ENCODE assay signal across 24 cellular contexts in genomic region chr10:108721874-108722273, GRCh38.
A peak's percentile ranks its signal among the peaks of the same experiment; 100 is the strongest.
DNase-seq lines count a peak whose midpoint lies in the region; ATAC-seq and TF ChIP-seq lines count a peak whose summit lies in the region.
"Had no signal": no experiment of that assay in that cellular context is flagged by ENCODE, and none has a peak within 500 bp of the region (broad histone marks: within the 10 kb centered on the region; RNA-seq: fewer than 3 reads in every experiment).

No MANE protein-coding gene starts in this region.

- no peaks in the 10 kb centered on the region for H3K27me3 ChIP-seq in PC-3 (ENCODE audit: low read length)
- H3K27me3 ChIP-seq in left lung: no peaks in the 10 kb centered on the region
- no peaks in the 10 kb centered on the region for H3K27me3 ChIP-seq in testis
- H3K27me3 ChIP-seq: BLaER1 treated with 17β-estradiol and CSF1 and Interleukin-3, amounts not matched to agents 10 nM and 100 nM; MG63 had no signal

- no peaks in the 10 kb centered on the region for H3F3A ChIP-seq in PC-3 (ENCODE audit: low read length, unreplicated experiment)

- POLR2A ChIA-PET in PC-3 (lab: Charles Lee; ENCODE audit: unreplicated experiment): no interaction called here

- H3K4me3 ChIP-seq in LNCaP clone FGC (ENCODE audit: low read depth, low read length): no peak overlapping the region
- H3K4me3 ChIP-seq in PC-3 (ENCODE audit: low read length): no peak overlapping the region
- no peak overlapping the region for H3K4me3 ChIP-seq in left lung
- H3K4me3 ChIP-seq in testis: no peak overlapping the region
- H3K4me3 ChIP-seq: BLaER1 treated with 17β-estradiol and CSF1 and Interleukin-3, amounts not matched to agents 10 nM and 100 nM; MG63 had no signal

- no peak overlapping the region for H2AFZ ChIP-seq in PC-3 (ENCODE audit: low read length)

- intact Hi-C loops in PC-3 (cut with micrococcal nuclease) (loop anchor here (5.0 to 10.0 kb wide), 2 partner anchors 65 to 117 kb away; no protein-coding TSS in a partner anchor), left lung (cut with DNase I) (no loop called here), testis (cut with DNase I; ENCODE audit: low total_unique reads) (no loop called here)

- CTCF ChIA-PET in PC-3 (lab: Charles Lee): interaction anchor here (0.7 kb wide), 1 partner anchor 124 kb away, joined by 3 read pairs; no protein-coding TSS in a partner anchor

- H3K9me2 ChIP-seq in PC-3 (replicated peaks; ENCODE audit: low read length): no peaks in the 10 kb centered on the region

- TF ChIP-seq CTCF in LNCaP clone FGC (IDR thresholded peaks at IDR 0.05; ENCODE audit: control insufficient read depth, extremely low read depth, insufficient read depth) (no peak), PC-3 (conservative IDR thresholded peaks at IDR 0.05; ENCODE audit: low read depth, low read length) (no peak), left lung (IDR thresholded peaks at IDR 0.05) (no peak), testis (IDR thresholded peaks at IDR 0.05) (no peak)

- H3K27ac ChIP-seq in PC-3 (ENCODE audit: low read length) (peak overlapping the region; percentile 16; the same call in 1 of the 2 replicates), left lung (no peak overlapping the region), testis (no peak overlapping the region)
- H3K27ac ChIP-seq: BLaER1 treated with 17β-estradiol and CSF1 and Interleukin-3, amounts not matched to agents 10 nM and 100 nM had no signal

- WGBS in testis, 2 donors: 93 to 100% methylated on average over 1 of the region's 1 CpG

- no peak overlapping the region for H3K4me2 ChIP-seq in PC-3 (ENCODE audit: low read length)
- H3K4me2 ChIP-seq: BLaER1 treated with 17β-estradiol and CSF1 and Interleukin-3, amounts not matched to agents 10 nM and 100 nM had no signal

- H3K9ac ChIP-seq in PC-3 (ENCODE audit: low read length): no peak overlapping the region
- H3K9ac ChIP-seq: BLaER1 treated with 17β-estradiol and CSF1 and Interleukin-3, amounts not matched to agents 10 nM and 100 nM had no signal

- no TSS peak for BruUV-seq in PC-3 (replicated peaks; lab: Mats Ljungman, UMichigan)

- DNase-seq in NCI-H82 (lab: John Stamatoyannopoulos, UW): peak; percentile 24
- DNase-seq in NCI-H82 treated with DMSO at 0.1 percent for 48 hours (lab: John Stamatoyannopoulos, UW; ENCODE audit: unreplicated experiment): no peak
- peak; percentile 89 for DNase-seq in LNCaP clone FGC (ENCODE audit: low read depth)
- peak; percentile 60 for DNase-seq in PC-3
- DNase-seq in left lung: no peak
- DNase-seq in testis: no peak
- DNase-seq in HuH-7.5 (ENCODE audit: low spot score): no peak
- DNase-seq: CD4-positive, alpha-beta T cell; COR-L47; DND-41; KBM-7; MG63; NCI-H1417; NCI-H1694; NCI-H2081; NCI-H2171; NCI-H226; NCI-H510A; NCI-H774; Right ventricle myocardium superior; RPMI8226 had no signal

- H3K9me3 ChIP-seq in PC-3 (ENCODE audit: low read length): no peaks in the 10 kb centered on the region
- peaks cover 0 to 35% of the 10 kb centered on the region in 2 donors for H3K9me3 ChIP-seq in left lung
- H3K9me3 ChIP-seq in testis: no peaks in the 10 kb centered on the region
- H3K9me3 ChIP-seq: MG63 had no signal

- H3K79me2 ChIP-seq in PC-3 (ENCODE audit: low read length): no peaks in the 10 kb centered on the region

- H3K4me1 ChIP-seq in PC-3 (ENCODE audit: insufficient read depth, low read length) (no peaks in the 10 kb centered on the region), left lung (no peaks in the 10 kb centered on the region), testis (no peaks in the 10 kb centered on the region)
- H3K4me1 ChIP-seq: BLaER1 treated with 17β-estradiol and CSF1 and Interleukin-3, amounts not matched to agents 10 nM and 100 nM had no signal

- H4K20me1 ChIP-seq in PC-3 (ENCODE audit: low read length): no peaks in the 10 kb centered on the region
- H4K20me1 ChIP-seq: BLaER1 treated with 17β-estradiol and CSF1 and Interleukin-3, amounts not matched to agents 10 nM and 100 nM had no signal

- no peak for TF ChIP-seq POLR2A in testis (IDR thresholded peaks at IDR 0.05)

- ATAC-seq in PC-3 (peak; percentile 96), left lung (peak; percentile 83), GM21423 (IDR thresholded peaks at IDR 0.05; ENCODE audit: unreplicated experiment) (no peak)
- ATAC-seq: HCT116 had no signal

- H3K36me3 ChIP-seq in PC-3 (ENCODE audit: low read depth, low read length) (no peaks in the 10 kb centered on the region), left lung (no peaks in the 10 kb centered on the region), testis (ENCODE audit: low read depth, missing control alignments) (no peaks in the 10 kb centered on the region)
- H3K36me3 ChIP-seq: BLaER1 treated with 17β-estradiol and CSF1 and Interleukin-3, amounts not matched to agents 10 nM and 100 nM; MG63 had no signal

Comparison
In these comparisons a context has a peak if more than half of its experiments do, and no peak if none do; other contexts are left out.
1. DNase-seq: peak in NCI-H82 (single experiment), LNCaP clone FGC (single experiment) and PC-3 (single experiment); none in NCI-H82 treated with DMSO at 0.1 percent for 48 hours (single experiment), left lung (0 of 2), testis (single experiment) and HuH-7.5 (single experiment).